ENCODE assay signal across 13 cellular contexts in the genomic region with DNA sequence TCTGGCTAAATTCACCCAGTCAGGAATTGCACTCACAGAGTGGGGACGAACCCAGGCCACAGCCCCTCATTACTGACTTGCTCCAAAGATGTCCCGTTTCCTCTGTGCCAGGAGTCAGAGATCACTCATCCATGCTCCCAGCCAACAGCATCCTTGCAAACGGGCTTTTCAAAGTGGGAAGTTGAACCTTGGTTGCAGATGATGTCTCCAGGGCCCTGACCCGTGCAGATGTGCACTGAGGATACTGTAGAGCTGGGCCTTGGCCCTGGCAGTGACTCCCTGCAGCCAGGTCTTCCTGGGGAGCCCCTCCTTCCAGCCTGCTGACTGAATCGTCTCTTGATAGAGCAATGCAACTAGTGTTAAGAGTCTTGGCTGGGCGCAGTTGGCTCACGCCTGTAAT. TPM values are rescaled to one million over a fixed set of nuclear protein-coding genes. Genes with fewer than 3 reads are reported as not detected.
DNase-seq lines count a peak whose midpoint lies in the region; ATAC-seq and TF ChIP-seq lines count a peak whose summit lies in the region.
"Had no signal": no experiment of that assay in that cellular context is flagged by ENCODE, and none has a peak within 500 bp of the region (broad histone marks: within the 10 kb centered on the region; RNA-seq: fewer than 3 reads in every experiment).

No MANE protein-coding gene starts in this region.

- H3K27me3 Mint-ChIP-seq in activated naive CD4-positive, alpha-beta T cell treated with anti-CD3 and anti-CD28 coated beads for 36 hours (ENCODE audit: low read depth), result no peaks in the 10 kb centered on the region
- H3K27me3 Mint-ChIP-seq in activated T-cell treated with anti-CD3 and anti-CD28 coated beads, Interleukin-2, amount 50 U/mL, for 72 hours (ENCODE audit: low read depth), result no peaks in the 10 kb centered on the region

- H3K27me3 ChIP-seq in right atrium auricular region, result no peaks in the 10 kb centered on the region
- no peaks in the 10 kb centered on the region for H3K27me3 ChIP-seq in transverse colon
- H3K27me3 ChIP-seq in esophagus squamous epithelium, result no peaks in the 10 kb centered on the region

- no peak overlapping the region for H3K27ac ChIP-seq in right atrium auricular region
- no peak overlapping the region for H3K27ac ChIP-seq in transverse colon
- H3K27ac ChIP-seq in esophagus squamous epithelium, result no peak overlapping the region

- H3K9me3 ChIP-seq in right atrium auricular region, result no peaks in the 10 kb centered on the region
- H3K9me3 ChIP-seq in transverse colon, result no peaks in the 10 kb centered on the region
- H3K9me3 ChIP-seq in esophagus squamous epithelium, result no peaks in the 10 kb centered on the region

- H3K4me1 ChIP-seq in right atrium auricular region, result peaks cover 0 to 7% of the 10 kb centered on the region in 2 donors
- H3K4me1 ChIP-seq in transverse colon, result peaks cover 0 to 6% (median 3%) of the 10 kb centered on the region in 4 donors
- H3K4me1 ChIP-seq in esophagus squamous epithelium, result peaks cover 7 to 54% (median 10%) of the 10 kb centered on the region in 3 donors

- ATAC-seq in activated T-cell treated with anti-CD3 and anti-CD28 coated beads, Interleukin-2, amount 50 U/mL, for 72 hours (replicated peaks in 1 of 2), result no peak

- TF ChIP-seq CTCF in right atrium auricular region (IDR thresholded peaks at IDR 0.05), result no peak
- no peak for TF ChIP-seq CTCF in transverse colon (IDR thresholded peaks at IDR 0.05)
- no peak for TF ChIP-seq CTCF in esophagus squamous epithelium (IDR thresholded peaks at IDR 0.05)

- peaks cover 62% of the 10 kb centered on the region for H3K36me3 Mint-ChIP-seq in activated naive CD4-positive, alpha-beta T cell treated with anti-CD3 and anti-CD28 coated beads for 36 hours (ENCODE audit: low read depth)
- H3K36me3 Mint-ChIP-seq in activated T-cell treated with anti-CD3 and anti-CD28 coated beads, Interleukin-2, amount 50 U/mL, for 72 hours (ENCODE audit: insufficient read depth in 2 of 2), result peaks cover 19 to 45% of the 10 kb centered on the region in 2 donors

- no peak overlapping the region for H3K4me3 Mint-ChIP-seq in activated naive CD4-positive, alpha-beta T cell treated with anti-CD3 and anti-CD28 coated beads for 36 hours
- peak overlapping the region; percentile 70 to 71 for H3K4me3 Mint-ChIP-seq in activated T-cell treated with anti-CD3 and anti-CD28 coated beads, Interleukin-2, amount 50 U/mL, for 72 hours
- H3K4me3 Mint-ChIP-seq: neural crest cell had no signal

- no peak for TF ChIP-seq POLR2A in transverse colon (IDR thresholded peaks at IDR 0.05)
- no peak for TF ChIP-seq POLR2A in esophagus squamous epithelium (IDR thresholded peaks at IDR 0.05)

- no peak for TF ChIP-seq EP300 in transverse colon (IDR thresholded peaks at IDR 0.05; ENCODE audit: low read depth)

- CTCF ChIA-PET in activated naive CD4-positive, alpha-beta T cell treated with anti-CD3 and anti-CD28 coated beads for 36 hours (lab: Charles Lee), result interaction anchor here (0.6 to 25.6 kb wide), 5 partner anchors 9 to 278 kb away, joined by 5 to 593 read pairs (median 34); a partner anchor contains a TSS

- no peaks in the 10 kb centered on the region for H3K9me3 Mint-ChIP-seq in activated naive CD4-positive, alpha-beta T cell treated with anti-CD3 and anti-CD28 coated beads for 36 hours
- no peaks in the 10 kb centered on the region for H3K9me3 Mint-ChIP-seq in activated T-cell treated with anti-CD3 and anti-CD28 coated beads, Interleukin-2, amount 50 U/mL, for 72 hours
- H3K9me3 Mint-ChIP-seq: neural crest cell had no signal

- peak; percentile 20 for DNase-seq in activated naive CD4-positive, alpha-beta T cell treated with anti-CD3 and anti-CD28 coated beads for 36 hours
- no peak for DNase-seq in activated naive CD4-positive, alpha-beta T cell treated with anti-CD3 and anti-CD28 coated beads, Interleukin-2, amount 50 U/mL, for 16 hours
- peak in 1 of 2 donors; percentile 12 for DNase-seq in activated T-cell treated with anti-CD3 and anti-CD28 coated beads, Interleukin-2, amount 50 U/mL, for 72 hours
- peak; percentile 50 for DNase-seq in right atrium auricular region (ENCODE audit: low spot score)
- peak; percentile 3 for DNase-seq in transverse colon
- no peak for DNase-seq in SIG-M5 (lab: John Stamatoyannopoulos, UW)
- no peak for DNase-seq in esophagus squamous epithelium (lab: John Stamatoyannopoulos, UW)
- DNase-seq in NCI-H1105 treated with DMSO at 0.1 percent for 48 hours (lab: John Stamatoyannopoulos, UW), result no peak
- DNase-seq: DMS153, NCI-H2081 treated with DMSO at 0.1 percent for 48 hours, SW 1271 had no signal

- H3K36me3 ChIP-seq in right atrium auricular region (peaks cover 28% of the 10 kb centered on the region), transverse colon (peaks cover 0 to 13% (median 2%) of the 10 kb centered on the region in 4 donors), esophagus squamous epithelium (peaks cover 0 to 82% (median 7%) of the 10 kb centered on the region in 3 donors)

- WGBS in transverse colon (ENCODE audit: low coverage in 1 of 2), 2 donors, result 79 to 95% methylated on average over 3 to 6 of the region's 7 CpGs
- WGBS in esophagus squamous epithelium, 2 donors, result 70 to 93% methylated on average over 4 to 7 of the region's 7 CpGs

- peaks cover 95% of the 10 kb centered on the region for H3K4me1 Mint-ChIP-seq in activated naive CD4-positive, alpha-beta T cell treated with anti-CD3 and anti-CD28 coated beads for 36 hours (ENCODE audit: low read depth)
- peaks cover 100% of the 10 kb centered on the region for H3K4me1 Mint-ChIP-seq in activated T-cell treated with anti-CD3 and anti-CD28 coated beads, Interleukin-2, amount 50 U/mL, for 72 hours (ENCODE audit: low read depth)
- H3K4me1 Mint-ChIP-seq: neural crest cell had no signal

- in situ Hi-C loops in transverse colon (cut with MboI; ENCODE audit: low pct_ligation_motif_present in 1 of 4, low pct_unique_long_range_greater_than_20kb in 1 of 4, low sequenced_read_pairs in 3 of 4), result no loop called here

- H3K4me3 ChIP-seq in right atrium auricular region (no peak overlapping the region), transverse colon (no peak overlapping the region), esophagus squamous epithelium (no peak overlapping the region)
- H3K4me3 ChIP-seq: skin epidermis had no signal

- peak overlapping the region; percentile 89 for H3K27ac Mint-ChIP-seq in activated naive CD4-positive, alpha-beta T cell treated with anti-CD3 and anti-CD28 coated beads for 36 hours
- peak overlapping the region; percentile 80 for H3K27ac Mint-ChIP-seq in activated T-cell treated with anti-CD3 and anti-CD28 coated beads, Interleukin-2, amount 50 U/mL, for 72 hours

- intact Hi-C loops in activated naive CD4-positive, alpha-beta T cell treated with anti-CD3 and anti-CD28 coated beads for 36 hours (cut with micrococcal nuclease), result no loop called here
- intact Hi-C loops in transverse colon (cut with DNase I; ENCODE audit: low total_unique reads) (no loop called here), esophagus squamous epithelium (cut with DNase I) (loop anchor here (5.0 kb wide), 1 partner anchor 34 kb away; no protein-coding TSS in a partner anchor)

RNA-seq across cellular contexts. Expression of a gene that starts 22.3 kb away (rescaled TPM):
- total RNA-seq in activated naive CD4-positive, alpha-beta T cell treated with anti-CD3 and anti-CD28 coated beads for 36 hours, result 10 to 100 TPM; 87.9 to 92.3 TPM
- 100 to 1,000 TPM; 142 to 265 TPM for total RNA-seq in activated T-cell treated with anti-CD3 and anti-CD28 coated beads, Interleukin-2, amount 50 U/mL, for 72 hours
- total RNA-seq in right atrium auricular region (1 to 10 TPM; 1.3 to 1.7 TPM), transverse colon (1 to 10 TPM in 3 of 4 donors, under 1 TPM in 1; 0.60 to 7.1 (median 3.1) TPM), esophagus squamous epithelium (1 to 10 TPM; 1.9 to 7.6 (median 2.8) TPM)

RNA-seq across cellular contexts. Expression of a gene that starts 40.0 kb away (rescaled TPM):
- total RNA-seq in activated naive CD4-positive, alpha-beta T cell treated with anti-CD3 and anti-CD28 coated beads for 36 hours, result 100 to 1,000 TPM; 307 to 309 TPM
- 100 to 1,000 TPM; 201 to 238 TPM for total RNA-seq in activated T-cell treated with anti-CD3 and anti-CD28 coated beads, Interleukin-2, amount 50 U/mL, for 72 hours
- total RNA-seq in right atrium auricular region (100 to 1,000 TPM; 287 to 360 TPM), transverse colon (100 to 1,000 TPM in 3 of 4 donors, 10 to 100 TPM in 1; 32.6 to 224 (median 170) TPM), esophagus squamous epithelium (100 to 1,000 TPM; 159 to 260 (median 208) TPM)

Comparison
In these comparisons a context has a peak if more than half of its experiments do, and no peak if none do; other contexts are left out.
1. DNase-seq: peak in activated naive CD4-positive, alpha-beta T cell treated with anti-CD3 and anti-CD28 coated beads for 36 hours (single experiment), right atrium auricular region (single experiment) and transverse colon (single experiment); none in activated naive CD4-positive, alpha-beta T cell treated with anti-CD3 and anti-CD28 coated beads, Interleukin-2, amount 50 U/mL, for 16 hours (single experiment), SIG-M5 (single experiment), esophagus squamous epithelium (single experiment) and NCI-H1105 treated with DMSO at 0.1 percent for 48 hours (single experiment).
2. RNA of a gene that starts 22.3 kb away (total RNA-seq): 142 to 265 TPM in activated T-cell treated with anti-CD3 and anti-CD28 coated beads, Interleukin-2, amount 50 U/mL, for 72 hours and 87.9 to 92.3 TPM in activated naive CD4-positive, alpha-beta T cell treated with anti-CD3 and anti-CD28 coated beads for 36 hours; 0.60 to 7.1 TPM in transverse colon, 1.9 to 7.6 TPM in esophagus squamous epithelium and 1.3 to 1.7 TPM in right atrium auricular region; every median in the first group is over 10 times any median in the second.